In genomic region chr19:49361438-49362047, GRCh38 we compare ENCODE assay signal across 8 cellular contexts. TPM values are rescaled to one million over a fixed set of nuclear protein-coding genes. Genes with fewer than 3 reads are reported as not detected.
DNase-seq lines count a peak whose midpoint lies in the region; ATAC-seq and TF ChIP-seq lines count a peak whose summit lies in the region.

No MANE protein-coding gene starts in this region.

- peaks cover 6% of the 10 kb centered on the region for H3K4me1 Mint-ChIP-seq in central memory CD8-positive, alpha-beta T cell
- peaks cover 17% of the 10 kb centered on the region for H3K4me1 Mint-ChIP-seq in stimulated activated naive CD8-positive, alpha-beta T cell treated with anti-CD3 and anti-CD28 coated beads, Interleukin-15, Interleukin-2, amounts not matched to agents 100 ng/mL and 50 ng/mL, for 24 hours (ENCODE audit: low read depth)
- peaks cover 7% of the 10 kb centered on the region for H3K4me1 Mint-ChIP-seq in stimulated activated effector memory CD8-positive, alpha-beta T cell treated with anti-CD3 and anti-CD28 coated beads, Interleukin-12 subunit alpha, Interleukin-12 subunit beta, amount 100 ng/mL, for 72 hours

- H2AK5ac ChIP-seq in IMR-90 (ENCODE audit: low read depth, low read length): peak overlapping the region; percentile 100

- ATAC-seq in IMR-90 (ENCODE audit: low read depth): peak; percentile 49
- no peak for ATAC-seq in central memory CD8-positive, alpha-beta T cell (replicated peaks; ENCODE audit: extremely low read depth, poor library complexity, severe bottlenecking)
- ATAC-seq in stimulated activated effector memory CD8-positive, alpha-beta T cell treated with anti-CD3 and anti-CD28 coated beads, Interleukin-12 subunit alpha, Interleukin-12 subunit beta, amount 100 ng/mL, for 72 hours: no peak

- no peak for TF ChIP-seq RAD21 in IMR-90 (IDR thresholded peaks at IDR 0.05; ENCODE audit: low read length)

- H3K9me3 Mint-ChIP-seq in central memory CD8-positive, alpha-beta T cell: no peaks in the 10 kb centered on the region
- no peaks in the 10 kb centered on the region for H3K9me3 Mint-ChIP-seq in stimulated activated naive CD8-positive, alpha-beta T cell treated with anti-CD3 and anti-CD28 coated beads, Interleukin-15, Interleukin-2, amounts not matched to agents 100 ng/mL and 50 ng/mL, for 24 hours
- no peaks in the 10 kb centered on the region for H3K9me3 Mint-ChIP-seq in stimulated activated effector memory CD8-positive, alpha-beta T cell treated with anti-CD3 and anti-CD28 coated beads, Interleukin-12 subunit alpha, Interleukin-12 subunit beta, amount 100 ng/mL, for 72 hours

- in situ Hi-C loops in IMR-90 (cut with MboI; ENCODE audit: low sequenced_read_pairs): no loop called here

- peaks cover 3% of the 10 kb centered on the region; the same call in 1 of the 2 replicates for H3K4me1 ChIP-seq in IMR-90 (ENCODE audit: control insufficient read depth, insufficient read depth, low read length)

- H2BK15ac ChIP-seq in IMR-90 (ENCODE audit: low read depth, low read length): peak overlapping the region; percentile 65; the same call in 1 of the 3 replicates

- intact Hi-C loops in IMR-90 (cut with micrococcal nuclease): no loop called here

- peak overlapping the region; percentile 99 for H3K18ac ChIP-seq in IMR-90 (ENCODE audit: low read depth, low read length)

- peak overlapping the region; percentile 100 for H3K9ac ChIP-seq in IMR-90 (ENCODE audit: low read depth, low read length)

- peak overlapping the region; percentile 100 for H3K4ac ChIP-seq in IMR-90 (ENCODE audit: low read depth, low read length)

- peak overlapping the region; percentile 86 for H3K56ac ChIP-seq in IMR-90 (ENCODE audit: extremely low read depth, insufficient read depth, low read length)

- peak overlapping the region; percentile 88 for H2BK120ac ChIP-seq in IMR-90 (ENCODE audit: low read depth, low read length)

- peak overlapping the region; percentile 100 for H2AK9ac ChIP-seq in IMR-90 (replicated peaks; ENCODE audit: low read depth, low read length, poor library complexity)

- peak overlapping the region; percentile 99 to 100 for H4K8ac ChIP-seq in IMR-90 (ENCODE audit: low read depth in 2 of 2, low read length in 2 of 2)

- no peaks in the 10 kb centered on the region for H3K9me3 ChIP-seq in IMR-90 (ENCODE audit: control insufficient read depth, insufficient read depth, low read length)

- BruUV-seq in IMR-90 (replicated peaks; lab: Mats Ljungman, UMichigan): no TSS peak

- WGBS in IMR-90 (ENCODE audit: extremely low coverage in 2 of 2, insufficient read length in 1 of 2), 2 experiments: 0% methylated on average over 6 of the region's 27 CpGs; no CpG with 5 or more reads in 1 of the 2 experiments

- H2BK5ac ChIP-seq in IMR-90 (ENCODE audit: low read depth, low read length, poor library complexity, severe bottlenecking): peak overlapping the region; percentile 81

- H3K4me3 ChIP-seq in IMR-90 (ENCODE audit: insufficient read depth, low read depth, low read length): peak overlapping the region; percentile 82

- peaks cover 6% of the 10 kb centered on the region; the same call in 1 of the 2 replicates for H4K20me1 ChIP-seq in IMR-90 (ENCODE audit: insufficient read depth, low read length)

- H4K91ac ChIP-seq in IMR-90 (ENCODE audit: insufficient read depth, low read depth, low read length): peak overlapping the region; percentile 99

- no peak overlapping the region for H3K4me3 Mint-ChIP-seq in central memory CD8-positive, alpha-beta T cell
- peak overlapping the region; percentile 51 for H3K4me3 Mint-ChIP-seq in stimulated activated naive CD8-positive, alpha-beta T cell treated with anti-CD3 and anti-CD28 coated beads, Interleukin-15, Interleukin-2, amounts not matched to agents 100 ng/mL and 50 ng/mL, for 24 hours
- H3K4me3 Mint-ChIP-seq in stimulated activated effector memory CD8-positive, alpha-beta T cell treated with anti-CD3 and anti-CD28 coated beads, Interleukin-12 subunit alpha, Interleukin-12 subunit beta, amount 100 ng/mL, for 72 hours: no peak overlapping the region

- 0 out of 2 replicates have a peak overlapping the region, but pooled peaks have one; percentile 55 for H2BK20ac ChIP-seq in IMR-90 (ENCODE audit: low read depth, low read length)

- peak overlapping the region; percentile 46 for H3K27ac Mint-ChIP-seq in central memory CD8-positive, alpha-beta T cell (ENCODE audit: low read depth)
- no peak overlapping the region for H3K27ac Mint-ChIP-seq in stimulated activated naive CD8-positive, alpha-beta T cell treated with anti-CD3 and anti-CD28 coated beads, Interleukin-15, Interleukin-2, amounts not matched to agents 100 ng/mL and 50 ng/mL, for 24 hours
- no peak overlapping the region for H3K27ac Mint-ChIP-seq in stimulated activated effector memory CD8-positive, alpha-beta T cell treated with anti-CD3 and anti-CD28 coated beads, Interleukin-12 subunit alpha, Interleukin-12 subunit beta, amount 100 ng/mL, for 72 hours

- peak overlapping the region; percentile 100 for H4K5ac ChIP-seq in IMR-90 (ENCODE audit: low read depth, low read length)

- peaks cover 16% of the 10 kb centered on the region for H3K9me1 ChIP-seq in IMR-90 (ENCODE audit: insufficient read depth, low read length)

- DNase-seq in IMR-90: peak; percentile 80
- no peak for DNase-seq in central memory CD8-positive, alpha-beta T cell (ENCODE audit: low spot score in 2 of 2)
- no peak for DNase-seq in stimulated activated effector memory CD8-positive, alpha-beta T cell treated with anti-CD3 and anti-CD28 coated beads, Interleukin-12 subunit alpha, Interleukin-12 subunit beta, amount 100 ng/mL, for 72 hours (ENCODE audit: low spot score in 2 of 2)
- DNase-seq in cerebellar nuclear complex (lab: John Stamatoyannopoulos, UW): no peak
- DNase-seq in NOMO-1 treated with DMSO at 0.1 percent for 48 hours (lab: John Stamatoyannopoulos, UW; ENCODE audit: unreplicated experiment): no peak

- CTCF ChIA-PET in IMR-90 (lab: Yijun Ruan, JAX): no interaction called here

- peak; percentile 74 for TF ChIP-seq POLR2A in IMR-90 (IDR thresholded peaks at IDR 0.05; ENCODE audit: low read depth, low read length)

- peaks cover 2% of the 10 kb centered on the region for H3K36me3 Mint-ChIP-seq in central memory CD8-positive, alpha-beta T cell (ENCODE audit: insufficient read depth)
- no peaks in the 10 kb centered on the region for H3K36me3 Mint-ChIP-seq in stimulated activated naive CD8-positive, alpha-beta T cell treated with anti-CD3 and anti-CD28 coated beads, Interleukin-15, Interleukin-2, amounts not matched to agents 100 ng/mL and 50 ng/mL, for 24 hours (ENCODE audit: low read depth)
- no peaks in the 10 kb centered on the region for H3K36me3 Mint-ChIP-seq in stimulated activated effector memory CD8-positive, alpha-beta T cell treated with anti-CD3 and anti-CD28 coated beads, Interleukin-12 subunit alpha, Interleukin-12 subunit beta, amount 100 ng/mL, for 72 hours

- dilution Hi-C loops in IMR-90 (cut with HindIII; ENCODE audit: low sequenced_read_pairs, unreplicated experiment): no loop called here

- TF ChIP-seq CTCF in C4-2B (conservative IDR thresholded peaks at IDR 0.05): no peak
- TF ChIP-seq CTCF in IMR-90 (conservative IDR thresholded peaks at IDR 0.05; ENCODE audit: low read depth, low read length): no peak

- POLR2A ChIA-PET in IMR-90 (lab: Charles Lee; ENCODE audit: unreplicated experiment): interaction anchor here (0.6 to 1.0 kb wide), 2 partner anchors 10 to 1403 kb away, joined by 3 read pairs; no protein-coding TSS in a partner anchor

- no peaks in the 10 kb centered on the region for H3K27me3 ChIP-seq in IMR-90 (ENCODE audit: control insufficient read depth, insufficient read depth, low read length)
- peaks cover 16% of the 10 kb centered on the region for H3K27me3 ChIP-seq in layer of hippocampus (ENCODE audit: control insufficient read depth, insufficient read depth, low read length)

- H3K23ac ChIP-seq in IMR-90 (ENCODE audit: low read depth, low read length): peak overlapping the region; percentile 100

- peak overlapping the region; percentile 78 for H3K27ac ChIP-seq in C4-2B
- H3K27ac ChIP-seq in IMR-90 (ENCODE audit: insufficient read depth, low read length): peak overlapping the region; percentile 99
- peak overlapping the region; percentile 65 for H3K27ac ChIP-seq in layer of hippocampus (ENCODE audit: low read depth, low read length)

- H3K4me2 ChIP-seq in IMR-90 (ENCODE audit: low read depth, low read length): peak overlapping the region; percentile 96

- H3K27me3 Mint-ChIP-seq in central memory CD8-positive, alpha-beta T cell: peaks cover 11% of the 10 kb centered on the region
- H3K27me3 Mint-ChIP-seq in stimulated activated naive CD8-positive, alpha-beta T cell treated with anti-CD3 and anti-CD28 coated beads, Interleukin-15, Interleukin-2, amounts not matched to agents 100 ng/mL and 50 ng/mL, for 24 hours: peaks cover 15% of the 10 kb centered on the region

- peaks cover 24% of the 10 kb centered on the region for H3K36me3 ChIP-seq in IMR-90 (ENCODE audit: control insufficient read depth, insufficient read depth, low read length)

- peak overlapping the region; percentile 96 for H2AFZ ChIP-seq in IMR-90 (replicated peaks; ENCODE audit: low read length, poor library complexity)

- peaks cover 12 to 60% of the 10 kb centered on the region in 2 experiments for H3K79me1 ChIP-seq in IMR-90 (ENCODE audit: low read depth in 1 of 2, low read length in 2 of 2)

- H3K14ac ChIP-seq in IMR-90 (replicated peaks; ENCODE audit: low read depth, low read length): peak overlapping the region; percentile 100

RNA-seq across cellular contexts. Expression of gene TEAD2, which starts 0.7 kb away (rescaled TPM):
- 30.8 and 31.7 TPM in 2 replicates for total RNA-seq in IMR-90 (2012; rRNA removed)
- polyA plus RNA-seq in IMR-90 (2012; rRNA removed): 33.6 and 37.6 TPM in 2 replicates
- 30.8 and 35.5 TPM in 2 replicates for polyA plus RNA-seq in IMR-90 (2012; cell fraction: cytosol; rRNA removed)
- polyA plus RNA-seq in IMR-90 (2012; cell fraction: nucleus; rRNA removed; ENCODE audit: low replicate concordance): 30.3 and 49.5 TPM in 2 replicates

RNA-seq across cellular contexts. Expression of gene DKKL1, which starts 2.1 kb away (rescaled TPM):
- not detected in 2 replicates for total RNA-seq in IMR-90 (2012; rRNA removed)
- 0.67 TPM in 2 replicates for polyA plus RNA-seq in IMR-90 (2012; rRNA removed)
- 0.25 and 0.31 TPM in 2 replicates for polyA plus RNA-seq in IMR-90 (2012; cell fraction: cytosol; rRNA removed)
- polyA plus RNA-seq in IMR-90 (2012; cell fraction: nucleus; rRNA removed; ENCODE audit: low replicate concordance): 0.20 and 0.29 TPM in 2 replicates

RNA-seq across cellular contexts. Expression of gene CD37, which starts 26.3 kb away (rescaled TPM):
- total RNA-seq in IMR-90 (2012; rRNA removed): not detected in 2 replicates
- polyA plus RNA-seq in IMR-90 (2012; rRNA removed): not detected in 2 replicates
- not detected in 2 replicates for polyA plus RNA-seq in IMR-90 (2012; cell fraction: cytosol; rRNA removed)
- polyA plus RNA-seq in IMR-90 (2012; cell fraction: nucleus; rRNA removed; ENCODE audit: low replicate concordance): not detected in 2 replicates

RNA-seq across cellular contexts. Expression of gene KASH5, which starts 26.5 kb away (rescaled TPM):
- not detected in 2 replicates for total RNA-seq in IMR-90 (2012; rRNA removed)
- not detected in 2 replicates for polyA plus RNA-seq in IMR-90 (2012; rRNA removed)
- polyA plus RNA-seq in IMR-90 (2012; cell fraction: cytosol; rRNA removed): not detected in 2 replicates
- 0.05 TPM in 1 of 2 replicates, not detected in the other for polyA plus RNA-seq in IMR-90 (2012; cell fraction: nucleus; rRNA removed; ENCODE audit: low replicate concordance)

RNA-seq across cellular contexts. Expression of gene SLC6A16, which starts 36.6 kb away (rescaled TPM):
- under 0.01 and 0.18 TPM in 2 replicates for total RNA-seq in IMR-90 (2012; rRNA removed)
- polyA plus RNA-seq in IMR-90 (2012; rRNA removed): 0.76 and 0.89 TPM in 2 replicates
- 0.20 and 0.30 TPM in 2 replicates for polyA plus RNA-seq in IMR-90 (2012; cell fraction: cytosol; rRNA removed)
- 3.8 and 14.8 TPM in 2 replicates for polyA plus RNA-seq in IMR-90 (2012; cell fraction: nucleus; rRNA removed; ENCODE audit: low replicate concordance)
